ENCODE assay signal across 15 cellular contexts in genomic region chr3:65575376-65575840, GRCh38.
A peak's percentile ranks its signal among the peaks of the same experiment; 100 is the strongest.
DNase-seq lines count a peak whose midpoint lies in the region; ATAC-seq, FAIRE-seq and TF ChIP-seq lines count a peak whose summit lies in the region.
"Had no signal": no experiment of that assay in that cellular context is flagged by ENCODE, and none has a peak within 500 bp of the region (broad histone marks: within the 10 kb centered on the region; RNA-seq: fewer than 3 reads in every experiment).

No MANE protein-coding gene starts in this region.

- H3K23me2 ChIP-seq in H1 (ENCODE audit: low read depth, low read length) = no peaks in the 10 kb centered on the region

- CTCF ChIA-PET in PC-3 (lab: Charles Lee) (no interaction called here), H1 (lab: Charles Lee; ENCODE audit: partially characterized antibody) (interaction anchor here (0.8 to 2.6 kb wide), 6 partner anchors 8 to 127 kb away, joined by 3 to 8 read pairs (median 4); no protein-coding TSS in a partner anchor)

- H3K4me1 ChIP-seq in PC-3 (ENCODE audit: insufficient read depth, low read length) (peaks cover 25% of the 10 kb centered on the region), H1 (replicated peaks in 1 of 4; ENCODE audit: control insufficient read depth in 3 of 4, insufficient read depth in 4 of 4, low read length in 3 of 4) (no peaks in the 10 kb centered on the region; a peak in 1 of 7 replicates), mucosa of descending colon (ENCODE audit: low read depth) (no peaks in the 10 kb centered on the region), MM.1S (ENCODE audit: low read length) (no peaks in the 10 kb centered on the region)

- no peaks in the 10 kb centered on the region for H3K36me3 Mint-ChIP-seq in activated naive CD8-positive, alpha-beta T cell treated with anti-CD3 and anti-CD28 coated beads for 36 hours
- H3K36me3 Mint-ChIP-seq: activated naive CD4-positive, alpha-beta T cell treated with anti-CD3 and anti-CD28 coated beads, Interleukin-2, amount 50 U/mL, for 24 hours; naive thymus-derived CD4-positive, alpha-beta T cell had no signal

- no peaks in the 10 kb centered on the region for H3K4me1 Mint-ChIP-seq in activated naive CD8-positive, alpha-beta T cell treated with anti-CD3 and anti-CD28 coated beads for 36 hours
- H3K4me1 Mint-ChIP-seq: activated naive CD4-positive, alpha-beta T cell treated with anti-CD3 and anti-CD28 coated beads, Interleukin-2, amount 50 U/mL, for 24 hours; naive thymus-derived CD4-positive, alpha-beta T cell had no signal

- H2BK120ac ChIP-seq in H1 (replicated peaks; ENCODE audit: low read depth, low read length) = no peak overlapping the region

- H3K4ac ChIP-seq in H1 (replicated peaks; ENCODE audit: insufficient read length, low read depth, low read length) = no peak overlapping the region

- no peak for TF ChIP-seq POLR2A in H1 (IDR thresholded peaks at IDR 0.05; ENCODE audit: control extremely low read depth in 1 of 2, low read depth in 2 of 2, low read length in 2 of 2)

- ATAC-seq in PC-3 = peak; percentile 90
- ATAC-seq in mucosa of descending colon = peak; percentile 40
- ATAC-seq: effector memory CD8-positive, alpha-beta T cell; naive thymus-derived CD4-positive, alpha-beta T cell had no signal

- H4K20me1 ChIP-seq in PC-3 (ENCODE audit: low read length) = no peaks in the 10 kb centered on the region
- peaks cover 2 to 8% of the 10 kb centered on the region in 2 experiments for H4K20me1 ChIP-seq in H1 (replicated peaks in 1 of 2; ENCODE audit: control insufficient read depth in 1 of 2, insufficient read depth in 2 of 2, low read length in 2 of 2)
- H4K20me1 ChIP-seq in MM.1S (ENCODE audit: insufficient read depth, low read length) = no peaks in the 10 kb centered on the region

- no peak overlapping the region for H3K23ac ChIP-seq in H1 (ENCODE audit: insufficient read length)

- H2AK5ac ChIP-seq in H1 (ENCODE audit: low read depth, low read length) = no peak overlapping the region

- H3K14ac ChIP-seq in H1 (ENCODE audit: insufficient read length) = no peak overlapping the region

- H3K18ac ChIP-seq in H1 (ENCODE audit: extremely low read depth, low read length) = no peak overlapping the region

- no peak overlapping the region for H4K5ac ChIP-seq in H1 (ENCODE audit: insufficient read length, low read depth, low read length)

- BruUV-seq in PC-3 (replicated peaks; lab: Mats Ljungman, UMichigan) = no TSS peak

- H3K9me2 ChIP-seq in PC-3 (replicated peaks; ENCODE audit: low read length) = no peaks in the 10 kb centered on the region
- H3K9me2 ChIP-seq in MM.1S (replicated peaks; ENCODE audit: insufficient read depth, low read length) = no peaks in the 10 kb centered on the region

- H2BK12ac ChIP-seq in H1 (ENCODE audit: low read depth, low read length) = no peak overlapping the region

- no peaks in the 10 kb centered on the region for H3K36me3 ChIP-seq in PC-3 (ENCODE audit: low read depth, low read length)
- no peaks in the 10 kb centered on the region for H3K36me3 ChIP-seq in H1 (ENCODE audit: control insufficient read depth in 2 of 4, insufficient read depth in 4 of 4, low read length in 3 of 4)
- H3K36me3 ChIP-seq in mucosa of descending colon (ENCODE audit: low read depth) = no peaks in the 10 kb centered on the region
- H3K36me3 ChIP-seq in MM.1S (replicated peaks; ENCODE audit: insufficient read depth, low read length) = no peaks in the 10 kb centered on the region

- H3K4me3 ChIP-seq in PC-3 (ENCODE audit: low read length) = no peak overlapping the region
- H3K4me3 ChIP-seq in H1 (ENCODE audit: extremely low read depth in 1 of 4, insufficient read depth in 2 of 4, low read depth in 3 of 4, low read length in 4 of 4) = no peak overlapping the region
- no peak overlapping the region for H3K4me3 ChIP-seq in mucosa of descending colon
- H3K4me3 ChIP-seq in MM.1S (ENCODE audit: low read length) = no peak overlapping the region

- POLR2A ChIA-PET in PC-3 (lab: Charles Lee; ENCODE audit: unreplicated experiment) = no interaction called here
- POLR2A ChIA-PET in H1 (lab: Charles Lee; ENCODE audit: partially characterized antibody) = interaction anchor here (1.2 to 2.1 kb wide), 2 partner anchors 12 to 22 kb away, joined by 4 to 6 read pairs; no protein-coding TSS in a partner anchor

- H4K91ac ChIP-seq in H1 (replicated peaks; ENCODE audit: insufficient read length, low read length) = no peak overlapping the region

- H3K27me3 Mint-ChIP-seq in activated naive CD8-positive, alpha-beta T cell treated with anti-CD3 and anti-CD28 coated beads for 36 hours = no peaks in the 10 kb centered on the region
- H3K27me3 Mint-ChIP-seq: activated naive CD4-positive, alpha-beta T cell treated with anti-CD3 and anti-CD28 coated beads, Interleukin-2, amount 50 U/mL, for 24 hours; effector memory CD8-positive, alpha-beta T cell; naive thymus-derived CD4-positive, alpha-beta T cell had no signal

- H3K9me3 ChIP-seq in PC-3 (ENCODE audit: low read length) = no peaks in the 10 kb centered on the region
- no peaks in the 10 kb centered on the region for H3K9me3 ChIP-seq in H1 (ENCODE audit: insufficient read depth in 2 of 2, low read depth in 1 of 2, low read length in 1 of 2)
- H3K9me3 ChIP-seq in mucosa of descending colon = peaks cover 3% of the 10 kb centered on the region
- no peaks in the 10 kb centered on the region for H3K9me3 ChIP-seq in MM.1S (replicated peaks; ENCODE audit: insufficient read depth, low read length)

- TF ChIP-seq EP300 in H1 (IDR thresholded peaks at IDR 0.05; ENCODE audit: borderline replicate concordance in 1 of 2, low read depth in 2 of 2, low read length in 2 of 2) = no peak

- H3K79me1 ChIP-seq in H1 (ENCODE audit: low read depth, low read length) = peaks cover 10% of the 10 kb centered on the region; the same call in 1 of the 2 replicates

- H3K9ac ChIP-seq in PC-3 (ENCODE audit: low read length) (no peak overlapping the region), H1 (replicated peaks in 1 of 4; ENCODE audit: extremely low read depth in 1 of 4, low read depth in 3 of 4, low read length in 3 of 4) (no peak overlapping the region), MM.1S (ENCODE audit: low read length) (no peak overlapping the region)

- no peak for TF ChIP-seq RAD21 in H1 (IDR thresholded peaks at IDR 0.05 in 1 of 2, conservative IDR thresholded peaks at IDR 0.05 in 1 of 2; ENCODE audit: low read depth in 2 of 2, low read length in 2 of 2)

- WGBS in H1 (ENCODE audit: extremely low coverage in 1 of 2, insufficient coverage in 1 of 2, insufficient read length in 1 of 2, insufficient replicate concordance in 2 of 2, low coverage in 1 of 2, low lambda C conversion rate in 2 of 2, missing lambda C conversion rate in 1 of 2), 2 experiments = 86% methylated on average over 1 of the region's 1 CpG; no CpG with 5 or more reads in 1 of the 2 experiments

- H3F3A ChIP-seq in PC-3 (ENCODE audit: low read length, unreplicated experiment) = no peaks in the 10 kb centered on the region
- no peaks in the 10 kb centered on the region for H3F3A ChIP-seq in MM.1S (ENCODE audit: insufficient read depth, low read length)

- H2AFZ ChIP-seq in PC-3 (ENCODE audit: low read length) (no peak overlapping the region), H1 (ENCODE audit: low read length) (no peak overlapping the region), MM.1S (ENCODE audit: low read length) (no peak overlapping the region)

- DNase-seq in ELR (ENCODE audit: low read depth) = peak; percentile 92
- DNase-seq in PC-3 = peak; percentile 80
- no peak for DNase-seq in H1 (ENCODE audit: low read depth in 1 of 2, low spot score in 2 of 2)
- DNase-seq in mucosa of descending colon = no peak
- DNase-seq in MM.1S = no peak
- DNase-seq in NCI-H82 (lab: John Stamatoyannopoulos, UW) = no peak
- no peak for DNase-seq in activated naive CD8-positive, alpha-beta T cell treated with anti-CD3 and anti-CD28 coated beads for 36 hours
- no peak for DNase-seq in NCI-H524 (lab: John Stamatoyannopoulos, UW)
- DNase-seq: activated CD8-positive, alpha-beta memory T cell treated with anti-CD3 and anti-CD28 coated beads for 24 hours; effector memory CD8-positive, alpha-beta T cell; naive thymus-derived CD4-positive, alpha-beta T cell; NCI-H187 treated with DMSO at 0.1 percent for 48 hours; small intestine; T-helper 9 cell had no signal

- H3K27ac ChIP-seq in PC-3 (ENCODE audit: low read length) (peak overlapping the region; percentile 67), H1 (ENCODE audit: low read depth, low read length) (no peak overlapping the region), MM.1S (ENCODE audit: low read length) (no peak overlapping the region)

- no peak overlapping the region for H3K4me3 Mint-ChIP-seq in activated naive CD8-positive, alpha-beta T cell treated with anti-CD3 and anti-CD28 coated beads for 36 hours
- H3K4me3 Mint-ChIP-seq: activated naive CD4-positive, alpha-beta T cell treated with anti-CD3 and anti-CD28 coated beads, Interleukin-2, amount 50 U/mL, for 24 hours; effector memory CD8-positive, alpha-beta T cell; naive thymus-derived CD4-positive, alpha-beta T cell had no signal

- no peak overlapping the region for H2BK20ac ChIP-seq in H1 (ENCODE audit: low read length)

- no peaks in the 10 kb centered on the region for H3K27me3 ChIP-seq in PC-3 (ENCODE audit: low read length)
- no peaks in the 10 kb centered on the region for H3K27me3 ChIP-seq in H1 (replicated peaks in 1 of 4; ENCODE audit: control insufficient read depth in 3 of 4, extremely low read depth in 1 of 4, insufficient read depth in 3 of 4, low read length in 3 of 4)
- no peaks in the 10 kb centered on the region for H3K27me3 ChIP-seq in MM.1S (replicated peaks; ENCODE audit: insufficient read depth, low read length)

- H3K79me2 ChIP-seq in PC-3 (ENCODE audit: low read length) (no peaks in the 10 kb centered on the region), H1 (ENCODE audit: control insufficient read depth in 1 of 2, insufficient read depth in 2 of 2, low read length in 2 of 2) (peaks cover 3 to 93% of the 10 kb centered on the region in 2 experiments; a peak in 3 of 4 replicates), MM.1S (ENCODE audit: low read length) (no peaks in the 10 kb centered on the region)

- H3K27ac Mint-ChIP-seq in activated naive CD8-positive, alpha-beta T cell treated with anti-CD3 and anti-CD28 coated beads for 36 hours = no peak overlapping the region
- H3K27ac Mint-ChIP-seq: activated naive CD4-positive, alpha-beta T cell treated with anti-CD3 and anti-CD28 coated beads, Interleukin-2, amount 50 U/mL, for 24 hours; effector memory CD8-positive, alpha-beta T cell; naive thymus-derived CD4-positive, alpha-beta T cell had no signal

- H3K9me3 Mint-ChIP-seq in activated naive CD8-positive, alpha-beta T cell treated with anti-CD3 and anti-CD28 coated beads for 36 hours = peaks cover 7% of the 10 kb centered on the region

- intact Hi-C loops in PC-3 (cut with micrococcal nuclease) (loop anchor here (10.0 kb wide), 4 partner anchors 89 to 159 kb away; no protein-coding TSS in a partner anchor), mucosa of descending colon (cut with DNase I, micrococcal nuclease) (no loop called here)

- H3K4me2 ChIP-seq in PC-3 (ENCODE audit: low read length) (peak overlapping the region; percentile 63), H1 (ENCODE audit: insufficient read depth in 1 of 2, low read depth in 2 of 2, low read length in 2 of 2) (no peak overlapping the region), MM.1S (ENCODE audit: low read depth, low read length) (no peak overlapping the region)

- no peak for FAIRE-seq in H1 (lab: Jason Lieb, UNC)
- FAIRE-seq: small intestine had no signal

- no peak overlapping the region for H2BK5ac ChIP-seq in H1 (ENCODE audit: low read depth, low read length)

- TF ChIP-seq CTCF in PC-3 (conservative IDR thresholded peaks at IDR 0.05; ENCODE audit: low read depth, low read length) (no peak), H1 (IDR thresholded peaks at IDR 0.05; ENCODE audit: control extremely low read depth in 1 of 3, insufficient read depth in 1 of 3, low read depth in 1 of 3, low read length in 3 of 3) (no peak), mucosa of descending colon (IDR thresholded peaks at IDR 0.05) (no peak), MM.1S (IDR thresholded peaks at IDR 0.05; ENCODE audit: low read length) (no peak)

- H4K8ac ChIP-seq in H1 (ENCODE audit: extremely low read depth, insufficient read depth, low read length) = no peak overlapping the region

- H2BK15ac ChIP-seq in H1 (ENCODE audit: low read length) = no peak overlapping the region

- H3K56ac ChIP-seq in H1 (replicated peaks; ENCODE audit: insufficient read length, low read depth, low read length) = no peak overlapping the region

Comparison
In these comparisons a context has a peak if more than half of its experiments do, and no peak if none do; other contexts are left out.
1. DNase-seq: peak in ELR (single experiment) and PC-3 (single experiment); none in H1 (0 of 2), mucosa of descending colon (0 of 3), MM.1S (single experiment), NCI-H82 (single experiment), activated naive CD8-positive, alpha-beta T cell treated with anti-CD3 and anti-CD28 coated beads for 36 hours (single experiment) and NCI-H524 (0 of 2).